Comparison of ENCODE assay signal across 11 cellular contexts in genomic region chr12:56965997-56966642, GRCh38. TPM values are rescaled to one million over a fixed set of nuclear protein-coding genes. Genes with fewer than 3 reads are reported as not detected.
"Had no signal": no experiment of that assay in that cellular context is flagged by ENCODE, and none has a peak within 500 bp of the region (broad histone marks: within the 10 kb centered on the region; RNA-seq: fewer than 3 reads in every experiment).

No MANE protein-coding gene starts in this region.

RNA-seq across cellular contexts. Expression of gene RDH16, which starts 8.7 kb away (rescaled TPM):
- total RNA-seq: chondrocyte, LHCN-M2 had no signal

RNA-seq across cellular contexts. Expression of gene SDR9C7, which starts 31.9 kb away (rescaled TPM):
- total RNA-seq: activated CD4-positive, alpha-beta memory T cell treated with anti-CD3 and anti-CD28 coated beads for 36 hours; activated CD4-positive, alpha-beta T cell treated with anti-CD3 and anti-CD28 coated beads, Interleukin-2, amount 10 ng/mL, durations not matched to agents 7 days and 5 days; activated naive CD4-positive, alpha-beta T cell treated with anti-CD3 and anti-CD28 coated beads, Interleukin-2, amount 50 U/mL, for 72 hours; activated T-cell treated with anti-CD3 and anti-CD28 coated beads, Interleukin-2, amount 50 U/mL, for 4 hours; ascending aorta; body of pancreas; chondrocyte; LHCN-M2; MCF 10A; T-cell had no signal

RNA-seq across cellular contexts. Expression of gene TAC3, which starts 50.2 kb away (rescaled TPM):
- total RNA-seq: activated CD4-positive, alpha-beta memory T cell treated with anti-CD3 and anti-CD28 coated beads for 36 hours; ascending aorta; body of pancreas; bronchial epithelial cell; chondrocyte; MCF 10A had no signal
